10 cellular contexts compared by ENCODE assay signal in the genomic region with DNA sequence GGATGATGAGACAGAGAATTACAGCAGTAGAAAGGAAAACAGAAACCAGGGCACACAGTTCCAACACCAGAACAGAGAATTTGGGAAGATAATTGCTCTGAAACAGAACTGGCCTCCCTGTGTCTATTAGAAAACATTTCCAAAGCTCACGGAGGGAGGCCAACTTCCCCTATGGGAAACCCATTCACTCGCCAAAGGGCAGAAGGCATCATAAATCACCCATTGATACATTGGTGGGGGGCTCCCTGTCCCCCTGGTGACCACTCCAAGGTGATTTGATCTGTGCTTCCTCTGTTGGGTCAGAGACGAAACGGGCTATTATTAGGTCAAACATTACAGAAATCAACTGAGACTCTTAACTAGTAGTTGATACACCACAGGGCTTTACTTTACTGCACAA. TPM values are rescaled to one million over a fixed set of nuclear protein-coding genes. Genes with fewer than 3 reads are reported as not detected.
DNase-seq lines count a peak whose midpoint lies in the region; ATAC-seq, FAIRE-seq and TF ChIP-seq lines count a peak whose summit lies in the region.
"Had no signal": no experiment of that assay in that cellular context is flagged by ENCODE, and none has a peak within 500 bp of the region (broad histone marks: within the 10 kb centered on the region; RNA-seq: fewer than 3 reads in every experiment).

No MANE protein-coding gene starts in this region.

- ATAC-seq in memory B cell (ENCODE audit: low read depth): no peak
- ATAC-seq: left ventricle myocardium superior had no signal

- no peak overlapping the region for H2AFZ ChIP-seq in astrocyte (ENCODE audit: low read depth, low read length)

- peaks cover 20% of the 10 kb centered on the region for H3K4me1 ChIP-seq in astrocyte (ENCODE audit: insufficient read depth, low read length)

- peaks cover 36% of the 10 kb centered on the region for H3K4me1 Mint-ChIP-seq in activated naive CD4-positive, alpha-beta T cell treated with anti-CD3 and anti-CD28 coated beads, Interleukin-2, amount 10 ng/mL, durations not matched to agents 7 days and 5 days
- H3K4me1 Mint-ChIP-seq in astrocyte (ENCODE audit: low read depth, unreplicated experiment): peaks cover 23% of the 10 kb centered on the region
- H3K4me1 Mint-ChIP-seq in memory B cell: peaks cover 41% of the 10 kb centered on the region
- peaks cover 26% of the 10 kb centered on the region for H3K4me1 Mint-ChIP-seq in type B pancreatic cell (ENCODE audit: unreplicated experiment)

- DNase-seq in activated naive CD4-positive, alpha-beta T cell treated with anti-CD3 and anti-CD28 coated beads, Interleukin-2, amount 10 ng/mL, durations not matched to agents 7 days and 5 days: no peak
- DNase-seq in activated naive CD4-positive, alpha-beta T cell (lab: John Stamatoyannopoulos, UW): no peak
- no peak for DNase-seq in astrocyte (ENCODE audit: low read depth)
- no peak for DNase-seq in memory B cell (ENCODE audit: low spot score in 2 of 2)
- no peak for DNase-seq in type B pancreatic cell (ENCODE audit: extremely low spot score, unreplicated experiment)
- no peak for DNase-seq in GM20000 (ENCODE audit: low spot score)
- no peak for DNase-seq in NCI-H526 treated with DMSO at 0.1 percent for 48 hours (lab: John Stamatoyannopoulos, UW)
- DNase-seq in frontal cortex (ENCODE audit: low spot score in 2 of 2): no peak
- DNase-seq: COR-L47, left ventricle myocardium superior had no signal

- H3K4me3 ChIP-seq in astrocyte (ENCODE audit: insufficient read depth, low read depth, low read length): peak overlapping the region; percentile 91

- peaks cover 60% of the 10 kb centered on the region for H4K20me1 ChIP-seq in astrocyte (ENCODE audit: insufficient read depth, low read length)

- CTCF ChIA-PET in activated naive CD4-positive, alpha-beta T cell treated with anti-CD3 and anti-CD28 coated beads, Interleukin-2, amount 10 ng/mL, durations not matched to agents 7 days and 5 days (lab: Charles Lee): interaction anchor here (0.6 to 1.8 kb wide), 6 partner anchors 28 to 213 kb away, joined by 3 to 8 read pairs (median 4); no protein-coding TSS in a partner anchor

- H3K27ac ChIP-seq in astrocyte (ENCODE audit: low read depth, low read length): peak overlapping the region; percentile 91

- H3K27me3 Mint-ChIP-seq in activated naive CD4-positive, alpha-beta T cell treated with anti-CD3 and anti-CD28 coated beads, Interleukin-2, amount 10 ng/mL, durations not matched to agents 7 days and 5 days: peaks cover 6% of the 10 kb centered on the region
- no peaks in the 10 kb centered on the region for H3K27me3 Mint-ChIP-seq in astrocyte (ENCODE audit: low read depth, unreplicated experiment)
- no peaks in the 10 kb centered on the region for H3K27me3 Mint-ChIP-seq in memory B cell
- H3K27me3 Mint-ChIP-seq in type B pancreatic cell: peaks cover 11% of the 10 kb centered on the region

- H3K9me3 Mint-ChIP-seq in activated naive CD4-positive, alpha-beta T cell treated with anti-CD3 and anti-CD28 coated beads, Interleukin-2, amount 10 ng/mL, durations not matched to agents 7 days and 5 days: no peaks in the 10 kb centered on the region
- H3K9me3 Mint-ChIP-seq in astrocyte (ENCODE audit: unreplicated experiment) (no peaks in the 10 kb centered on the region), memory B cell (no peaks in the 10 kb centered on the region), type B pancreatic cell (no peaks in the 10 kb centered on the region)

- no peak for FAIRE-seq in astrocyte (lab: Jason Lieb, UNC)
- FAIRE-seq in frontal cortex (lab: Jason Lieb, UNC): no peak

- peaks cover 79% of the 10 kb centered on the region for H3K36me3 Mint-ChIP-seq in activated naive CD4-positive, alpha-beta T cell treated with anti-CD3 and anti-CD28 coated beads, Interleukin-2, amount 10 ng/mL, durations not matched to agents 7 days and 5 days
- H3K36me3 Mint-ChIP-seq in astrocyte (ENCODE audit: low read depth, unreplicated experiment): peaks cover 4% of the 10 kb centered on the region
- H3K36me3 Mint-ChIP-seq in memory B cell: peaks cover 16% of the 10 kb centered on the region
- peaks cover 46% of the 10 kb centered on the region for H3K36me3 Mint-ChIP-seq in type B pancreatic cell

- H3K79me2 ChIP-seq in astrocyte (ENCODE audit: insufficient read depth, low read length): peaks cover 65% of the 10 kb centered on the region

- H3K9ac ChIP-seq in astrocyte (ENCODE audit: low read length): peak overlapping the region; percentile 99

- peak overlapping the region; percentile 90 for H3K4me3 Mint-ChIP-seq in activated naive CD4-positive, alpha-beta T cell treated with anti-CD3 and anti-CD28 coated beads, Interleukin-2, amount 10 ng/mL, durations not matched to agents 7 days and 5 days
- H3K4me3 Mint-ChIP-seq in astrocyte (ENCODE audit: unreplicated experiment) (peak overlapping the region; percentile 96), memory B cell (peak overlapping the region; percentile 40), type B pancreatic cell (peak overlapping the region; percentile 98)

- H3K9me3 ChIP-seq in astrocyte (ENCODE audit: insufficient read depth, low read depth, low read length): no peaks in the 10 kb centered on the region

- H3K27me3 ChIP-seq in astrocyte (ENCODE audit: insufficient read depth, low read length): no peaks in the 10 kb centered on the region

- peak overlapping the region; percentile 89 for H3K4me2 ChIP-seq in astrocyte (ENCODE audit: low read length)

- H3K27ac Mint-ChIP-seq in activated naive CD4-positive, alpha-beta T cell treated with anti-CD3 and anti-CD28 coated beads, Interleukin-2, amount 10 ng/mL, durations not matched to agents 7 days and 5 days: peak overlapping the region; percentile 100
- H3K27ac Mint-ChIP-seq in astrocyte (ENCODE audit: unreplicated experiment) (peak overlapping the region; percentile 73), memory B cell (no peak overlapping the region), type B pancreatic cell (peak overlapping the region; percentile 19)

- TF ChIP-seq CTCF in astrocyte (IDR thresholded peaks at IDR 0.05; ENCODE audit: insufficient read depth, low read depth, low read length) (no peak), type B pancreatic cell (conservative IDR thresholded peaks at IDR 0.05) (no peak), GM20000 (IDR thresholded peaks at IDR 0.05; ENCODE audit: extremely low read depth, missing control alignments) (no peak)

- peaks cover 5% of the 10 kb centered on the region for H3K36me3 ChIP-seq in astrocyte (ENCODE audit: insufficient read depth, low read length)

RNA-seq across cellular contexts. Expression of gene ARL4C, which starts 3.8 kb away (rescaled TPM):
- 59.3 and 70.7 TPM in 2 replicates for total RNA-seq in astrocyte
- total RNA-seq in type B pancreatic cell (ENCODE audit: low replicate concordance): 72.1 and 122 TPM in 2 replicates
- 41.2 TPM for total RNA-seq in frontal cortex

Comparison
In these comparisons a context has a peak if more than half of its experiments do, and no peak if none do; other contexts are left out.
1. H3K4me3 Mint-ChIP-seq: peak in every context shown above with its lines; median percentile 98 in type B pancreatic cell; 96 in astrocyte; 90 in activated naive CD4-positive, alpha-beta T cell treated with anti-CD3 and anti-CD28 coated beads, Interleukin-2, amount 10 ng/mL, durations not matched to agents 7 days and 5 days; 40 in memory B cell.